1 cellular context compared by ENCODE assay signal in genomic region chr10:29317027-29317420, GRCh38.
TF ChIP-seq lines count a peak whose summit lies in the region.

No MANE protein-coding gene starts in this region.

TF ChIP-seq in liver, 16 proteins besides CTCF, POLR2A, EP300 and RAD21 (continued from another document):
- TF ChIP-seq, protein P1, sequence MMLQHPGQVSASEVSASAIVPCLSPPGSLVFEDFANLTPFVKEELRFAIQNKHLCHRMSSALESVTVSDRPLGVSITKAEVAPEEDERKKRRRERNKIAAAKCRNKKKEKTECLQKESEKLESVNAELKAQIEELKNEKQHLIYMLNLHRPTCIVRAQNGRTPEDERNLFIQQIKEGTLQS (IDR thresholded peaks at IDR 0.05) = no peak
- no peak for TF ChIP-seq JUND (IDR thresholded peaks at IDR 0.05)
- TF ChIP-seq HNF4A (conservative IDR thresholded peaks at IDR 0.05) = no peak
- TF ChIP-seq MAX (IDR thresholded peaks at IDR 0.05) = no peak
- TF ChIP-seq FOXA1 (IDR thresholded peaks at IDR 0.05) = no peak
TF ChIP-seq in liver: peak in this region for 0.
